9 cellular contexts compared by ENCODE assay signal in genomic region chr1:116504308-116505156, GRCh38.
DNase-seq lines count a peak whose midpoint lies in the region; ATAC-seq and TF ChIP-seq lines count a peak whose summit lies in the region.
"Had no signal": no experiment of that assay in that cellular context is flagged by ENCODE, and none has a peak within 500 bp of the region (broad histone marks: within the 10 kb centered on the region; RNA-seq: fewer than 3 reads in every experiment).

No MANE protein-coding gene starts in this region.

- peak overlapping the region in 7 of 8 donors; percentile 17 to 75 (median 67) for H3K4me3 Mint-ChIP-seq in CD4-positive, alpha-beta memory T cell
- H3K4me3 Mint-ChIP-seq in natural killer cell: peak overlapping the region; percentile 75
- H3K4me3 Mint-ChIP-seq: neural crest cell had no signal

- no peak for TF ChIP-seq CTCF in IMR-90 (conservative IDR thresholded peaks at IDR 0.05; ENCODE audit: low read depth, low read length)
- TF ChIP-seq CTCF in coronary artery (IDR thresholded peaks at IDR 0.05): no peak
- TF ChIP-seq CTCF in natural killer cell (IDR thresholded peaks at IDR 0.05): no peak
- no peak for TF ChIP-seq CTCF in thoracic aorta (IDR thresholded peaks at IDR 0.05)

- H4K5ac ChIP-seq in IMR-90 (ENCODE audit: low read depth, low read length): no peak overlapping the region

- dilution Hi-C loops in IMR-90 (cut with HindIII; ENCODE audit: low sequenced_read_pairs, unreplicated experiment): no loop called here

- no peaks in the 10 kb centered on the region for H3K9me3 ChIP-seq in CD4-positive, alpha-beta memory T cell (ENCODE audit: control insufficient read depth in 1 of 2, low read length in 2 of 2)
- no peaks in the 10 kb centered on the region for H3K9me3 ChIP-seq in IMR-90 (ENCODE audit: control insufficient read depth, insufficient read depth, low read length)
- no peaks in the 10 kb centered on the region for H3K9me3 ChIP-seq in thoracic aorta

- DNase-seq in CD4-positive, alpha-beta memory T cell: peak; percentile 85 to 98 (median 89)
- DNase-seq in IMR-90 (peak; percentile 62), coronary artery (ENCODE audit: low spot score) (no peak), natural killer cell (peak; percentile 81), thoracic aorta (ENCODE audit: low spot score) (peak; percentile 50), NCI-H446 (lab: John Stamatoyannopoulos, UW) (no peak)
- DNase-seq in activated CD4-positive, alpha-beta T cell treated with anti-CD3 and anti-CD28 coated beads for 24 hours (ENCODE audit: low read depth in 2 of 2): peak; percentile 43 to 50

- peak overlapping the region; percentile 22 to 42; a peak in 2 of 4 replicates for H4K8ac ChIP-seq in IMR-90 (ENCODE audit: low read depth in 2 of 2, low read length in 2 of 2)

- TF ChIP-seq RAD21 in IMR-90 (IDR thresholded peaks at IDR 0.05; ENCODE audit: low read length): no peak

- H2AK5ac ChIP-seq in IMR-90 (ENCODE audit: low read depth, low read length): no peak overlapping the region

- H2BK15ac ChIP-seq in IMR-90 (ENCODE audit: low read depth, low read length): no peak overlapping the region

- 0 out of 2 replicates have a peak overlapping the region, but pooled peaks have one; percentile 12 for H3K23ac ChIP-seq in IMR-90 (ENCODE audit: low read depth, low read length)

- H4K91ac ChIP-seq in IMR-90 (ENCODE audit: insufficient read depth, low read depth, low read length): no peak overlapping the region

- TF ChIP-seq POLR2A in IMR-90 (IDR thresholded peaks at IDR 0.05; ENCODE audit: low read depth, low read length): no peak

- no peak overlapping the region for H3K56ac ChIP-seq in IMR-90 (ENCODE audit: extremely low read depth, insufficient read depth, low read length)

- H3K4ac ChIP-seq in IMR-90 (ENCODE audit: low read depth, low read length): 0 out of 2 replicates have a peak overlapping the region, but pooled peaks have one; percentile 17

- H3K27me3 ChIP-seq in CD4-positive, alpha-beta memory T cell (ENCODE audit: insufficient read depth, low read length): no peaks in the 10 kb centered on the region
- H3K27me3 ChIP-seq in IMR-90 (ENCODE audit: control insufficient read depth, insufficient read depth, low read length): no peaks in the 10 kb centered on the region
- no peaks in the 10 kb centered on the region for H3K27me3 ChIP-seq in thoracic aorta (replicated peaks; ENCODE audit: insufficient read depth)

- peak; percentile 90 for ATAC-seq in GM21515 (IDR thresholded peaks at IDR 0.05; ENCODE audit: unreplicated experiment)
- ATAC-seq in IMR-90 (ENCODE audit: low read depth): peak; percentile 40
- peak; percentile 82 to 97 (median 93) for ATAC-seq in natural killer cell
- ATAC-seq in thoracic aorta (ENCODE audit: insufficient number of reproducible peaks, low FRiP score, low read depth): peak; percentile 26

- in situ Hi-C loops in IMR-90 (cut with MboI; ENCODE audit: low sequenced_read_pairs): no loop called here

- no peak overlapping the region for H3K9ac ChIP-seq in IMR-90 (ENCODE audit: low read depth, low read length)

- H3K9me1 ChIP-seq in IMR-90 (ENCODE audit: insufficient read depth, low read length): peaks cover 10% of the 10 kb centered on the region

- no TSS peak for BruUV-seq in IMR-90 (replicated peaks; lab: Mats Ljungman, UMichigan)

- H2AK9ac ChIP-seq in IMR-90 (replicated peaks; ENCODE audit: low read depth, low read length, poor library complexity): no peak overlapping the region

- peaks cover 48 to 86% (median 63%) of the 10 kb centered on the region in 4 donors for H3K4me1 Mint-ChIP-seq in CD4-positive, alpha-beta memory T cell
- H3K4me1 Mint-ChIP-seq in natural killer cell: peaks cover 78 to 80% of the 10 kb centered on the region in 2 donors
- H3K4me1 Mint-ChIP-seq: neural crest cell had no signal

- H3K4me2 ChIP-seq in IMR-90 (ENCODE audit: low read depth, low read length): no peak overlapping the region

- no peaks in the 10 kb centered on the region for H3K36me3 ChIP-seq in CD4-positive, alpha-beta memory T cell (ENCODE audit: insufficient read depth, low read length)
- H3K36me3 ChIP-seq in IMR-90 (ENCODE audit: control insufficient read depth, insufficient read depth, low read length) (no peaks in the 10 kb centered on the region), thoracic aorta (no peaks in the 10 kb centered on the region)

- H3K9me3 Mint-ChIP-seq in CD4-positive, alpha-beta memory T cell: peaks cover 0 to 2% (median 0%) of the 10 kb centered on the region in 8 donors
- H3K9me3 Mint-ChIP-seq in natural killer cell: no peaks in the 10 kb centered on the region

- peaks cover 78% of the 10 kb centered on the region for H3K4me1 ChIP-seq in CD4-positive, alpha-beta memory T cell (ENCODE audit: insufficient read depth, low read length)
- H3K4me1 ChIP-seq in IMR-90 (ENCODE audit: control insufficient read depth, insufficient read depth, low read length): peaks cover 6% of the 10 kb centered on the region
- peaks cover 13 to 25% of the 10 kb centered on the region in 2 donors for H3K4me1 ChIP-seq in thoracic aorta (ENCODE audit: control insufficient read depth in 1 of 2, low read depth in 2 of 2)

- H3K36me3 Mint-ChIP-seq in CD4-positive, alpha-beta memory T cell: no peaks in the 10 kb centered on the region
- no peaks in the 10 kb centered on the region for H3K36me3 Mint-ChIP-seq in natural killer cell

- peak overlapping the region; percentile 91 to 98 (median 94) for H3K27ac Mint-ChIP-seq in CD4-positive, alpha-beta memory T cell
- H3K27ac Mint-ChIP-seq in natural killer cell: peak overlapping the region; percentile 98 to 99

- H3K79me1 ChIP-seq in IMR-90 (ENCODE audit: low read depth in 1 of 2, low read length in 2 of 2): no peaks in the 10 kb centered on the region

- H2BK120ac ChIP-seq in IMR-90 (ENCODE audit: low read depth, low read length): peak overlapping the region; percentile 53; the same call in 1 of the 2 replicates

- H2BK20ac ChIP-seq in IMR-90 (ENCODE audit: low read depth, low read length): 0 out of 2 replicates have a peak overlapping the region, but pooled peaks have one; percentile 6

- H3K18ac ChIP-seq in IMR-90 (ENCODE audit: low read depth, low read length): no peak overlapping the region

- POLR2A ChIA-PET in CD4-positive, alpha-beta memory T cell (lab: Charles Lee; ENCODE audit: partially characterized antibody): interaction anchor here (0.5 to 8.8 kb wide), 23 partner anchors 8 to 555 kb away, joined by 3 to 117 read pairs (median 4); partner anchors contain the start of genes ATP1A1, CD58 and TTF2
- POLR2A ChIA-PET in IMR-90 (lab: Charles Lee; ENCODE audit: unreplicated experiment): interaction anchor here (0.6 kb wide), 1 partner anchor 11 kb away, joined by 3 read pairs; no protein-coding TSS in a partner anchor

- no peak overlapping the region for H2BK5ac ChIP-seq in IMR-90 (ENCODE audit: low read depth, low read length, poor library complexity, severe bottlenecking)

- no peak overlapping the region; the same call in 1 of the 2 replicates for H3K14ac ChIP-seq in IMR-90 (replicated peaks; ENCODE audit: low read depth, low read length)

- H3K4me3 ChIP-seq in CD4-positive, alpha-beta memory T cell (ENCODE audit: low read length in 2 of 2): no peak overlapping the region
- H3K4me3 ChIP-seq in IMR-90 (ENCODE audit: insufficient read depth, low read depth, low read length): no peak overlapping the region
- H3K4me3 ChIP-seq in coronary artery: no peak overlapping the region
- H3K4me3 ChIP-seq in thoracic aorta: no peak overlapping the region

- intact Hi-C loops in CD4-positive, alpha-beta memory T cell (cut with micrococcal nuclease): loop anchor here (1.0 to 5.0 kb wide), 7 partner anchors 11 to 558 kb away; partner anchors contain the start of genes ATP1A1 and TTF2
- intact Hi-C loops in IMR-90 (cut with micrococcal nuclease) (loop anchor here (5.0 kb wide), 1 partner anchor 1447 kb away; no protein-coding TSS in a partner anchor), natural killer cell (cut with micrococcal nuclease) (loop anchor here (1.0 to 10.0 kb wide), 6 partner anchors 11 to 1150 kb away; no protein-coding TSS in a partner anchor)

- CTCF ChIA-PET in CD4-positive, alpha-beta memory T cell (lab: Charles Lee; ENCODE audit: partially characterized antibody): interaction anchor here (0.8 to 10.8 kb wide), 10 partner anchors 11 to 365 kb away, joined by 3 to 193 read pairs (median 4); no protein-coding TSS in a partner anchor
- CTCF ChIA-PET in IMR-90 (lab: Yijun Ruan, JAX): interaction anchor here (0.6 kb wide), 1 partner anchor 366 kb away, joined by 4 read pairs; no protein-coding TSS in a partner anchor

- WGBS in IMR-90 (ENCODE audit: extremely low coverage in 2 of 2, insufficient read length in 1 of 2), 2 experiments: 48% methylated on average over 4 of the region's 8 CpGs; no CpG with 5 or more reads in 1 of the 2 experiments

- H3K27me3 Mint-ChIP-seq in CD4-positive, alpha-beta memory T cell: no peaks in the 10 kb centered on the region
- H3K27me3 Mint-ChIP-seq in natural killer cell (ENCODE audit: low read depth in 2 of 2): no peaks in the 10 kb centered on the region

- peak overlapping the region; percentile 6 for H2AFZ ChIP-seq in IMR-90 (replicated peaks; ENCODE audit: low read length, poor library complexity)

- no peaks in the 10 kb centered on the region for H4K20me1 ChIP-seq in IMR-90 (ENCODE audit: insufficient read depth, low read length)

- peak overlapping the region; percentile 86 for H3K27ac ChIP-seq in CD4-positive, alpha-beta memory T cell (ENCODE audit: low read depth, low read length)
- H3K27ac ChIP-seq in IMR-90 (ENCODE audit: insufficient read depth, low read length) (no peak overlapping the region), coronary artery (peak overlapping the region; percentile 35 to 67), thoracic aorta (peak overlapping the region in 1 of 2 donors; percentile 57)

TF ChIP-seq in IMR-90, 13 proteins besides CTCF, POLR2A, EP300 and RAD21:
- peak; percentile 64 for TF ChIP-seq FOS (IDR thresholded peaks at IDR 0.05; ENCODE audit: low read depth, low read length)
- TF ChIP-seq RCOR1 (IDR thresholded peaks at IDR 0.05; ENCODE audit: insufficient replicate concordance, low read length): no peak
- peak; percentile 48; the same call in 1 of the 2 replicates for TF ChIP-seq CEBPB (IDR thresholded peaks at IDR 0.05; ENCODE audit: low read depth, low read length)

Comparison
In these comparisons a context has a peak if more than half of its experiments do, and no peak if none do; other contexts are left out.
1. DNase-seq: peak in CD4-positive, alpha-beta memory T cell (5 of 5), IMR-90 (single experiment), activated CD4-positive, alpha-beta T cell treated with anti-CD3 and anti-CD28 coated beads for 24 hours (2 of 2), natural killer cell (single experiment) and thoracic aorta (single experiment); none in coronary artery (single experiment) and NCI-H446 (0 of 2).
2. ATAC-seq: peak in every context shown above with its lines; median percentile 93 in natural killer cell; 90 in GM21515; 40 in IMR-90; 26 in thoracic aorta.